Comparison of ENCODE assay signal across 13 cellular contexts in the genomic region with DNA sequence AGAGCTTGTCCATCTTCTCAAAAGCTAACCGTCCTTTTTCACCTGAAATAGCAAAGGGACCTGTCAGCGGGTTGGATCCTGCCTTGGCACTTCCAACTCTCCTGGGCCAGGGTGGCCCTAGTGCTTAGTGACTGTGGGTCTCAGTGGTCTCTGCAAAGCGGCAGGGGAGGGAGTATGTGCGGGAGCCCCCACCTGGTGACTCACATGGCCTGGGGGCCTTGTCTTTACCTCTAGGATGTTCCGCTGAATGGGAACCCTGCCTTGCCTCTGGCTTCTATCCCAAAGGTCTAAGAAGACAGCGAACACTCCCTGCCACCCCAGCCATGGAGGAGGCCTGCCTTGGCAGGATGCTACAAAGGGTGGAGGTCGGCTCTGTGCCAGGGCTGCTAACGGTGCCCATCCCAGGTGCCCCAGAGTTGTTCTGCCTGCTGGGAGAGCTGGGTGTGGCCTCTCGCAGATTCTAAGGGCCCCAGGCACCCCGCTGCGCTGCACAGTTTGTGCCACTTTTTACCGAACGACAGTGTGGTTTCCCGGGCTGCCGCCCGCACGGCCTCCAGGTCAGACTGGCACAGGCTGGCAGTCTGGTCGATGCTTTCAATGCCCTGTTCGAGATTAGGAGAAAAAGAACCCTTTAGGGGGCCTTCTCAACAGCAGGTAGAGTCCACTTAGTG.
A peak's percentile ranks its signal among the peaks of the same experiment; 100 is the strongest.
DNase-seq lines count a peak whose midpoint lies in the region; ATAC-seq, FAIRE-seq and TF ChIP-seq lines count a peak whose summit lies in the region.
"Had no signal": no experiment of that assay in that cellular context is flagged by ENCODE, and none has a peak within 500 bp of the region (broad histone marks: within the 10 kb centered on the region; RNA-seq: fewer than 3 reads in every experiment).

No MANE protein-coding gene starts in this region.

- H3K4me3 Mint-ChIP-seq in T-helper 17 cell, result no peak overlapping the region
- H3K4me3 Mint-ChIP-seq: activated CD8-positive, alpha-beta memory T cell treated with anti-CD3 and anti-CD28 coated beads, Interleukin-2, amount 10 ng/mL, durations not matched to agents 7 days and 5 days; activated naive CD8-positive, alpha-beta T cell treated with anti-CD3 and anti-CD28 coated beads for 36 hours had no signal

- peak; percentile 59 for DNase-seq in DMS153 treated with DMSO at 0.1 percent for 48 hours (lab: John Stamatoyannopoulos, UW; ENCODE audit: unreplicated experiment)
- no peak for DNase-seq in GM12891 (ENCODE audit: insufficient read length, low spot score)
- DNase-seq in T-helper 17 cell, result no peak
- no peak for DNase-seq in neuronal stem cell (ENCODE audit: low spot score)
- DNase-seq in nucleus accumbens (lab: John Stamatoyannopoulos, UW), result no peak
- DNase-seq in H54 (ENCODE audit: insufficient read length, low spot score), result no peak

- no peak overlapping the region for H4K91ac ChIP-seq in neuronal stem cell (ENCODE audit: low read depth, low read length, poor library complexity)

- H3K79me1 ChIP-seq in neuronal stem cell (ENCODE audit: low read depth, low read length), result no peaks in the 10 kb centered on the region

- H3K27me3 ChIP-seq in neuronal stem cell (ENCODE audit: control insufficient read depth in 3 of 3, insufficient read depth in 3 of 3, low read depth in 1 of 3, low read length in 3 of 3), result no peaks in the 10 kb centered on the region
- H3K27me3 ChIP-seq: BLaER1, cardiac muscle cell had no signal

- no peaks in the 10 kb centered on the region for H3K9me3 ChIP-seq in T-helper 17 cell (ENCODE audit: control insufficient read depth, low read length, poor library complexity, severe bottlenecking)
- H3K9me3 ChIP-seq in neuronal stem cell (replicated peaks in 1 of 2; ENCODE audit: control insufficient read depth in 2 of 2, insufficient read depth in 1 of 2, low read depth in 1 of 2, low read length in 2 of 2), result no peaks in the 10 kb centered on the region
- H3K9me3 ChIP-seq: BLaER1 had no signal

- H3K4me3 ChIP-seq in neuronal stem cell (ENCODE audit: low read length in 2 of 2), result no peak overlapping the region
- H3K4me3 ChIP-seq: BLaER1, cardiac muscle cell, SK-N-MC had no signal

- peak overlapping the region; percentile 8 for H3K23ac ChIP-seq in neuronal stem cell (ENCODE audit: low read depth, low read length, poor library complexity)

- TF ChIP-seq POLR2A in GM12891 (IDR thresholded peaks at IDR 0.05; ENCODE audit: low read depth, low read length) (peak; percentile 27; the same call in 1 of the 2 replicates), H54 (IDR thresholded peaks at IDR 0.05; ENCODE audit: low read depth, low read length) (no peak)

- H4K8ac ChIP-seq in neuronal stem cell (ENCODE audit: low read depth, low read length), result no peak overlapping the region

- no peak overlapping the region for H3K9ac ChIP-seq in neuronal stem cell (ENCODE audit: low read depth, low read length, poor library complexity)
- H3K9ac ChIP-seq: BLaER1 had no signal

- no peak overlapping the region for H3K14ac ChIP-seq in neuronal stem cell (ENCODE audit: low read length)

- no peak overlapping the region for H2AK5ac ChIP-seq in neuronal stem cell (ENCODE audit: low read depth, low read length)

- H3K4me1 ChIP-seq in neuronal stem cell (ENCODE audit: control insufficient read depth in 2 of 2, insufficient read depth in 1 of 2, low read depth in 1 of 2, low read length in 2 of 2), result no peaks in the 10 kb centered on the region

- H3K36me3 Mint-ChIP-seq in T-helper 17 cell (ENCODE audit: low read depth), result peaks cover 4% of the 10 kb centered on the region

- peaks cover 6% of the 10 kb centered on the region for H3K4me1 Mint-ChIP-seq in T-helper 17 cell
- H3K4me1 Mint-ChIP-seq: activated naive CD8-positive, alpha-beta T cell treated with anti-CD3 and anti-CD28 coated beads for 36 hours had no signal

- H3K18ac ChIP-seq in neuronal stem cell (ENCODE audit: low read length), result no peak overlapping the region

- H3K27me3 Mint-ChIP-seq in T-helper 17 cell, result no peaks in the 10 kb centered on the region
- H3K27me3 Mint-ChIP-seq: activated CD8-positive, alpha-beta memory T cell treated with anti-CD3 and anti-CD28 coated beads, Interleukin-2, amount 10 ng/mL, durations not matched to agents 7 days and 5 days; activated naive CD8-positive, alpha-beta T cell treated with anti-CD3 and anti-CD28 coated beads for 36 hours had no signal

- no peak for ATAC-seq in T-helper 17 cell
- ATAC-seq in HG03039 (IDR thresholded peaks at IDR 0.05; ENCODE audit: unreplicated experiment), result no peak

- H2BK12ac ChIP-seq in neuronal stem cell (ENCODE audit: low read length), result peak overlapping the region; percentile 65

- no peak overlapping the region for H2BK15ac ChIP-seq in neuronal stem cell (ENCODE audit: low read length)

- no peak overlapping the region for H2BK120ac ChIP-seq in neuronal stem cell (ENCODE audit: low read depth, low read length)

- H2AFZ ChIP-seq in neuronal stem cell (ENCODE audit: low read length), result no peak overlapping the region

- H3K27ac ChIP-seq in neuronal stem cell (replicated peaks; ENCODE audit: low read length), result no peak overlapping the region
- H3K27ac ChIP-seq: BLaER1, cardiac muscle cell, SK-N-MC had no signal

- no peak for FAIRE-seq in GM12891 (lab: Jason Lieb, UNC)
- no peak for FAIRE-seq in H54 (lab: Jason Lieb, UNC)
- FAIRE-seq: frontal cortex had no signal

- H3K4ac ChIP-seq in neuronal stem cell (ENCODE audit: low read length), result no peak overlapping the region

- H3K36me3 ChIP-seq in neuronal stem cell (replicated peaks in 1 of 2; ENCODE audit: control insufficient read depth in 2 of 2, insufficient read depth in 2 of 2, low read length in 2 of 2), result peaks cover 12 to 63% of the 10 kb centered on the region in 2 donors

- WGBS in neuronal stem cell (ENCODE audit: extremely low coverage in 2 of 2, insufficient read length in 2 of 2, insufficient replicate concordance in 1 of 2), 2 donors, result no CpG with 5 or more reads among the region's 19 CpGs

- no peak overlapping the region for H3K4me2 ChIP-seq in neuronal stem cell (ENCODE audit: insufficient read depth, low read length, poor library complexity, severe bottlenecking)
- H3K4me2 ChIP-seq: BLaER1 had no signal

- H2BK5ac ChIP-seq in neuronal stem cell (ENCODE audit: low read length), result no peak overlapping the region

- peak overlapping the region; percentile 86 for H3K27ac Mint-ChIP-seq in T-helper 17 cell
- H3K27ac Mint-ChIP-seq: activated CD8-positive, alpha-beta memory T cell treated with anti-CD3 and anti-CD28 coated beads, Interleukin-2, amount 10 ng/mL, durations not matched to agents 7 days and 5 days; activated naive CD8-positive, alpha-beta T cell treated with anti-CD3 and anti-CD28 coated beads for 36 hours had no signal

TF ChIP-seq in GM12891, 5 proteins besides CTCF, POLR2A, EP300 and RAD21:
- TF ChIP-seq POU2F2 (IDR thresholded peaks at IDR 0.05; ENCODE audit: low read depth, low read length) (no peak), POLR2AphosphoS5 (IDR thresholded peaks at IDR 0.05; ENCODE audit: low read depth, low read length) (no peak), SPI1 (IDR thresholded peaks at IDR 0.05; ENCODE audit: low read depth, low read length) (no peak), PAX5 (IDR thresholded peaks at IDR 0.05; ENCODE audit: insufficient read depth, low read length, severe bottlenecking) (no peak), TAF1 (IDR thresholded peaks at IDR 0.05; ENCODE audit: low read depth, low read length) (no peak)
